ENCODE assay signal across 9 cellular contexts in genomic region chr4:71229477-71230257, GRCh38.
A peak's percentile ranks its signal among the peaks of the same experiment; 100 is the strongest.
DNase-seq lines count a peak whose midpoint lies in the region; ATAC-seq, FAIRE-seq and TF ChIP-seq lines count a peak whose summit lies in the region.
"Had no signal": no experiment of that assay in that cellular context is flagged by ENCODE, and none has a peak within 500 bp of the region (broad histone marks: within the 10 kb centered on the region; RNA-seq: fewer than 3 reads in every experiment).

No MANE protein-coding gene starts in this region.

- 38 to 44% methylated on average over 8 to 9 of the region's 9 CpGs for WGBS in ectodermal cell, 2 experiments
- 33 to 55% methylated on average over 4 to 6 of the region's 9 CpGs for WGBS in mesodermal cell (ENCODE audit: insufficient coverage in 2 of 2), 2 experiments

- H3K9ac ChIP-seq in OCI-LY1 (ENCODE audit: low read length), result no peak overlapping the region

- H3K4me1 ChIP-seq in OCI-LY1 (ENCODE audit: insufficient read depth, low read length, severe bottlenecking), result no peaks in the 10 kb centered on the region
- H3K4me1 ChIP-seq in ectodermal cell (ENCODE audit: control insufficient read depth, insufficient read depth, low read length), result peaks cover 25% of the 10 kb centered on the region
- peaks cover 14% of the 10 kb centered on the region for H3K4me1 ChIP-seq in mesodermal cell (ENCODE audit: control insufficient read depth, insufficient read depth, low read length, poor library complexity, severe bottlenecking)
- H3K4me1 ChIP-seq: SJSA1 had no signal

- H3K79me2 ChIP-seq in OCI-LY1 (ENCODE audit: insufficient read depth, low read length), result no peaks in the 10 kb centered on the region

- no peaks in the 10 kb centered on the region for H3F3A ChIP-seq in OCI-LY1 (ENCODE audit: insufficient read depth, low read length)

- no peak overlapping the region for H2AFZ ChIP-seq in OCI-LY1 (ENCODE audit: low read length)

- ATAC-seq in GM21786 (IDR thresholded peaks at IDR 0.05; ENCODE audit: unreplicated experiment) (peak; percentile 41), GM18505 (IDR thresholded peaks at IDR 0.05; ENCODE audit: unreplicated experiment) (no peak), GM18498 (IDR thresholded peaks at IDR 0.05; ENCODE audit: unreplicated experiment) (no peak)
- ATAC-seq in activated CD4-positive, CD25-positive, alpha-beta regulatory T cell treated with anti-CD3 and anti-CD28 coated beads, Interleukin-2, amount 50 U/mL, for 24 hours, result no peak

- H3K9me2 ChIP-seq in OCI-LY1 (ENCODE audit: low read depth, low read length), result no peaks in the 10 kb centered on the region

- no peak for FAIRE-seq in D721Med (lab: Jason Lieb, UNC)

- H3K36me3 ChIP-seq in OCI-LY1 (ENCODE audit: insufficient read depth, low read length) (no peaks in the 10 kb centered on the region), ectodermal cell (ENCODE audit: control insufficient read depth, insufficient read depth, low read length) (no peaks in the 10 kb centered on the region), mesodermal cell (ENCODE audit: control insufficient read depth, insufficient read depth, low read length) (no peaks in the 10 kb centered on the region)
- H3K36me3 ChIP-seq: SJSA1 had no signal

- H4K20me1 ChIP-seq in OCI-LY1 (ENCODE audit: insufficient read depth, low read length), result no peaks in the 10 kb centered on the region

- no peak overlapping the region for H3K4me2 ChIP-seq in OCI-LY1 (ENCODE audit: low read length)

- no peak overlapping the region for H3K4me3 ChIP-seq in OCI-LY1 (ENCODE audit: low read depth, low read length, poor library complexity, severe bottlenecking)
- no peak overlapping the region for H3K4me3 ChIP-seq in ectodermal cell (ENCODE audit: insufficient read depth, low read depth, low read length)
- no peak overlapping the region for H3K4me3 ChIP-seq in mesodermal cell (ENCODE audit: extremely low read depth, insufficient read depth, low read length, poor library complexity, severe bottlenecking)
- H3K4me3 ChIP-seq: SJSA1 had no signal

- no peak for DNase-seq in D721Med (ENCODE audit: insufficient read length, low spot score)

- TF ChIP-seq CTCF in D721Med (IDR thresholded peaks at IDR 0.05; ENCODE audit: insufficient read depth, missing control alignments) (peak; percentile 57), OCI-LY1 (IDR thresholded peaks at IDR 0.05; ENCODE audit: low read length) (peak; percentile 65)

- H3K27me3 ChIP-seq in OCI-LY1 (ENCODE audit: insufficient read depth, low read length) (no peaks in the 10 kb centered on the region), ectodermal cell (ENCODE audit: control insufficient read depth, insufficient read depth, low read length, poor library complexity, severe bottlenecking) (no peaks in the 10 kb centered on the region)
- H3K27me3 ChIP-seq: SJSA1 had no signal

- no peak for TF ChIP-seq POLR2A in GM18505 (IDR thresholded peaks at IDR 0.05; ENCODE audit: borderline replicate concordance, extremely low read depth, insufficient read depth, insufficient read length)

- H3K9me3 ChIP-seq in OCI-LY1 (ENCODE audit: low read length) (no peaks in the 10 kb centered on the region), ectodermal cell (ENCODE audit: control insufficient read depth, low read length) (no peaks in the 10 kb centered on the region), mesodermal cell (ENCODE audit: control insufficient read depth, low read length) (no peaks in the 10 kb centered on the region)
- H3K9me3 ChIP-seq: SJSA1 had no signal

- H3K27ac ChIP-seq in OCI-LY1 (ENCODE audit: low read depth, low read length, poor library complexity, severe bottlenecking) (no peak overlapping the region), ectodermal cell (ENCODE audit: insufficient read depth, low read depth, low read length, poor library complexity, severe bottlenecking) (peak overlapping the region; percentile 23), mesodermal cell (ENCODE audit: low read depth, low read length, severe bottlenecking) (peak overlapping the region; percentile 54)
- H3K27ac ChIP-seq: SJSA1 had no signal
